Comparison of ENCODE assay signal across 1 cellular context in the genomic region with DNA sequence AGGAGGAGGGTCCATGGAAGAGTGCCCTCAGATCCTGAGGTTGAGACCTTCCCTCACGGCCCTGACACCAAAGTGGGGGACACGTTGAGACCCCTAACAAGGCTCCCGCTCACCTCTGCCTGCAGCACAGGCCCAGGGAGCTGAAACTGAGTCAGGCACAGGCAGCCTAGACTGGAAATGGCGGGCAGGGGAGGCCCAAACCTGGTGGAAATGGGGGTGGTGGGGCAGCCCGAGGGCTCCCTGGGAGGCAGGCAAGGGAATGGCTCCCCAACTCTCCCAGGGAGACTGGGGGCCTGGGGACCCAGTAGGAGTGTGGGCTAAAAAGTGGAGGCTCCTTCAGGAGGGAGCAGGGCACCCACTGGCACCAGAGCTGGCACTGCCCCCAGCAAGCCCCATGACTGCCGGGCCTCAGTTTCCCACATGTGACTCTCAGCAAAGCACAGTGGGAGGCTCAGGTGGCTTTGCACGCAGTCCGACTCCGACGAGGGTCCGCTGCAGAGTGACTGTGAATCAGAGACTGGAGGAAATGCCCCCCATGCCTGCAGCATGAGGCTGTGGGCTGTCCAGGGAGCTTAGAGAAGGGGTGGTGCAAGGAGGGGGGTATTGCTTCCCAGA.
TF ChIP-seq lines count a peak whose summit lies in the region.

No MANE protein-coding gene starts in this region.

TF ChIP-seq in SK-N-SH treated with all-trans-retinoic acid at 6 μM for 48 hours, 23 proteins besides CTCF, POLR2A, EP300 and RAD21 (continued from another document):
- TF ChIP-seq, protein P1, sequence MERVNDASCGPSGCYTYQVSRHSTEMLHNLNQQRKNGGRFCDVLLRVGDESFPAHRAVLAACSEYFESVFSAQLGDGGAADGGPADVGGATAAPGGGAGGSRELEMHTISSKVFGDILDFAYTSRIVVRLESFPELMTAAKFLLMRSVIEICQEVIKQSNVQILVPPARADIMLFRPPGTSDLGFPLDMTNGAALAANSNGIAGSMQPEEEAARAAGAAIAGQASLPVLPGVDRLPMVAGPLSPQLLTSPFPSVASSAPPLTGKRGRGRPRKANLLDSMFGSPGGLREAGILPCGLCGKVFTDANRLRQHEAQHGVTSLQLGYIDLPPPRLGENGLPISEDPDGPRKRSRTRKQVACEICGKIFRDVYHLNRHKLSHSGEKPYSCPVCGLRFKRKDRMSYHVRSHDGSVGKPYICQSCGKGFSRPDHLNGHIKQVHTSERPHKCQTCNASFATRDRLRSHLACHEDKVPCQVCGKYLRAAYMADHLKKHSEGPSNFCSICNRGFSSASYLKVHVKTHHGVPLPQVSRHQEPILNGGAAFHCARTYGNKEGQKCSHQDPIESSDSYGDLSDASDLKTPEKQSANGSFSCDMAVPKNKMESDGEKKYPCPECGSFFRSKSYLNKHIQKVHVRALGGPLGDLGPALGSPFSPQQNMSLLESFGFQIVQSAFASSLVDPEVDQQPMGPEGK (CRISPR knock-in tag; IDR thresholded peaks at IDR 0.05; ENCODE audit: borderline replicate concordance) = no peak
- TF ChIP-seq GLIS3 (CRISPR knock-in tag; IDR thresholded peaks at IDR 0.05) = no peak
- TF ChIP-seq BACH2 (CRISPR knock-in tag; IDR thresholded peaks at IDR 0.05; ENCODE audit: borderline replicate concordance) = no peak
